Comparison of ENCODE assay signal across 22 cellular contexts in genomic region chr15:93349146-93349545, GRCh38.
"Had no signal": no experiment of that assay in that cellular context is flagged by ENCODE, and none has a peak within 500 bp of the region (broad histone marks: within the 10 kb centered on the region; RNA-seq: fewer than 3 reads in every experiment).

No MANE protein-coding gene starts in this region.

- H3K4me1 Mint-ChIP-seq: memory B cell; natural killer cell; stimulated activated naive B cell treated with anti-CD40 and anti-IgM and Interleukin-4, amounts not matched to agents 10 μg/mL and 1 μg/mL and 100 μg/mL, for 72 hours had no signal

- H3K4me3 Mint-ChIP-seq: dendritic cell treated with granulocyte-macrophage colony-stimulating factor and Interleukin-4, amounts not matched to agents 40 ng/mL and 50 ng/mL, for 4 days; memory B cell; natural killer cell; stimulated activated naive B cell treated with anti-CD40 and anti-IgM and Interleukin-4, amounts not matched to agents 10 μg/mL and 1 μg/mL and 100 μg/mL, for 72 hours; stimulated activated naive CD8-positive, alpha-beta T cell treated with anti-CD3 and anti-CD28 coated beads, Interleukin-15, Interleukin-2, amounts not matched to agents 100 ng/mL and 50 ng/mL, for 24 hours had no signal

- H3K27ac Mint-ChIP-seq: dendritic cell treated with granulocyte-macrophage colony-stimulating factor and Interleukin-4, amounts not matched to agents 40 ng/mL and 50 ng/mL, for 4 days; memory B cell; natural killer cell; stimulated activated naive B cell treated with anti-CD40 and anti-IgM and Interleukin-4, amounts not matched to agents 10 μg/mL and 1 μg/mL and 100 μg/mL, for 72 hours; stimulated activated naive CD8-positive, alpha-beta T cell treated with anti-CD3 and anti-CD28 coated beads, Interleukin-15, Interleukin-2, amounts not matched to agents 100 ng/mL and 50 ng/mL, for 24 hours had no signal

- ATAC-seq: esophagus mucosa; gastrocnemius medialis; left ventricle myocardium superior; lower lobe of right lung; natural killer cell; right lobe of liver; stimulated activated naive B cell treated with anti-CD40 and anti-IgM and Interleukin-4, amounts not matched to agents 10 μg/mL and 1 μg/mL and 100 μg/mL, for 72 hours had no signal

- H3K4me1 ChIP-seq: colonic mucosa, gastrocnemius medialis, lower lobe of right lung, right lobe of liver, thyroid gland, vagina had no signal

- H3K27ac ChIP-seq: colonic mucosa, epithelial cell of prostate, gastrocnemius medialis, lower lobe of right lung, ovary, right lobe of liver, thyroid gland, vagina had no signal

- H3K9me3 ChIP-seq: colonic mucosa, gastrocnemius medialis, lower lobe of right lung, ovary, right lobe of liver, thyroid gland, vagina had no signal

- H3K36me3 ChIP-seq: colonic mucosa, gastrocnemius medialis, lower lobe of right lung, ovary, right lobe of liver, thyroid gland, vagina had no signal

- H3K9me3 Mint-ChIP-seq: dendritic cell treated with granulocyte-macrophage colony-stimulating factor and Interleukin-4, amounts not matched to agents 40 ng/mL and 50 ng/mL, for 4 days; natural killer cell; stimulated activated naive B cell treated with anti-CD40 and anti-IgM and Interleukin-4, amounts not matched to agents 10 μg/mL and 1 μg/mL and 100 μg/mL, for 72 hours; stimulated activated naive CD8-positive, alpha-beta T cell treated with anti-CD3 and anti-CD28 coated beads, Interleukin-15, Interleukin-2, amounts not matched to agents 100 ng/mL and 50 ng/mL, for 24 hours had no signal

- DNase-seq: colonic mucosa; foreskin fibroblast; gastrocnemius medialis; head of caudate nucleus; left ventricle myocardium superior; lower lobe of right lung; natural killer cell; occipital lobe; ovary; right lobe of liver; small intestine; stimulated activated CD4-positive, alpha-beta T cell treated with anti-CD3 and anti-CD28 coated beads, Interleukin-15, amount 100 ng/mL, for 24 hours; stimulated activated CD4-positive, alpha-beta T cell treated with anti-CD3 and anti-CD28 coated beads, Interleukin-2, amount 100 ng/mL, for 48 hours; stimulated activated naive B cell treated with anti-CD40 and anti-IgM and Interleukin-4, amounts not matched to agents 10 μg/mL and 1 μg/mL and 100 μg/mL, for 72 hours; thyroid gland; trophoblast cell had no signal

- H3K27me3 ChIP-seq: colonic mucosa, gastrocnemius medialis, ovary, right lobe of liver, thyroid gland, vagina had no signal

- H3K36me3 Mint-ChIP-seq: memory B cell; natural killer cell; stimulated activated naive B cell treated with anti-CD40 and anti-IgM and Interleukin-4, amounts not matched to agents 10 μg/mL and 1 μg/mL and 100 μg/mL, for 72 hours had no signal

- H3K4me3 ChIP-seq: colonic mucosa, gastrocnemius medialis, lower lobe of right lung, ovary, right lobe of liver, thyroid gland, vagina had no signal
